Comparison of ENCODE assay signal across 21 cellular contexts in genomic region chr2:11963966-11964365, GRCh38.
DNase-seq lines count a peak whose midpoint lies in the region; ATAC-seq, FAIRE-seq and TF ChIP-seq lines count a peak whose summit lies in the region.
"Had no signal": no experiment of that assay in that cellular context is flagged by ENCODE, and none has a peak within 500 bp of the region (broad histone marks: within the 10 kb centered on the region; RNA-seq: fewer than 3 reads in every experiment).

No MANE protein-coding gene starts in this region.

- no peaks in the 10 kb centered on the region for H3K9me3 ChIP-seq in pancreas
- peaks cover 0 to 3% of the 10 kb centered on the region in 2 donors for H3K9me3 ChIP-seq in right atrium auricular region
- H3K9me3 ChIP-seq in SK-N-SH: no peaks in the 10 kb centered on the region
- H3K9me3 ChIP-seq: SJCRH30 had no signal

- H3K79me2 ChIP-seq in SK-N-SH (ENCODE audit: insufficient read depth): no peaks in the 10 kb centered on the region

- POLR2A ChIA-PET in SK-N-SH (lab: Yijun Ruan, JAX): no interaction called here

- CTCF ChIA-PET in SK-N-SH (lab: Yijun Ruan, JAX): no interaction called here

- H3K9ac ChIP-seq in SK-N-SH: no peak overlapping the region
- H3K9ac ChIP-seq: KMS-11 had no signal

- no peaks in the 10 kb centered on the region for H3K4me1 ChIP-seq in pancreas
- H3K4me1 ChIP-seq in right atrium auricular region: peaks cover 0 to 21% of the 10 kb centered on the region in 2 donors
- peaks cover 0 to 12% of the 10 kb centered on the region in 2 experiments; a peak in 2 of 4 replicates for H3K4me1 ChIP-seq in SK-N-SH (ENCODE audit: control insufficient read depth in 1 of 2, insufficient read depth in 2 of 2, low read depth in 1 of 2, low read length in 1 of 2)
- H3K4me1 ChIP-seq: SJCRH30 had no signal

- TF ChIP-seq EP300 in SK-N-SH (IDR thresholded peaks at IDR 0.05; ENCODE audit: borderline replicate concordance in 1 of 2, low read depth in 1 of 2, low read length in 1 of 2): no peak

- TF ChIP-seq RAD21 in SK-N-SH (IDR thresholded peaks at IDR 0.05; ENCODE audit: low read length): no peak

- no peak overlapping the region for H2AFZ ChIP-seq in SK-N-SH (ENCODE audit: low read depth)

- H4K20me1 ChIP-seq in SK-N-SH (ENCODE audit: insufficient read depth): no peaks in the 10 kb centered on the region

- H3K27me3 ChIP-seq in pancreas (no peaks in the 10 kb centered on the region), right atrium auricular region (no peaks in the 10 kb centered on the region), SK-N-SH (ENCODE audit: insufficient read depth) (no peaks in the 10 kb centered on the region)
- H3K27me3 ChIP-seq: SJCRH30 had no signal

- DNase-seq in NCI-H748 (lab: John Stamatoyannopoulos, UW; ENCODE audit: unreplicated experiment) (peak; percentile 57), NCI-H748 treated with DMSO at 0.1 percent for 48 hours (lab: John Stamatoyannopoulos, UW) (no peak), NCI-H1105 (lab: John Stamatoyannopoulos, UW) (peak; percentile 40), RPMI7951 (ENCODE audit: low read depth) (peak; percentile 60), left kidney (ENCODE audit: low read depth, low spot score) (peak; percentile 32), pancreas (no peak), right atrium auricular region (ENCODE audit: low spot score) (no peak), SK-N-SH (no peak)
- DNase-seq: CD4-positive, alpha-beta memory T cell; DND-41; H9; NCI-H1694; NCI-H2081 treated with DMSO at 0.1 percent for 48 hours; NCI-H345; NCI-H774; PC-3; T-helper 17 cell had no signal

- no peak for FAIRE-seq in pancreas (lab: Jason Lieb, UNC)
- FAIRE-seq: A204.1, G401.6 had no signal

- H3K4me3 ChIP-seq in pancreas (no peak overlapping the region), right atrium auricular region (no peak overlapping the region), SK-N-SH (ENCODE audit: low read depth in 2 of 2, low read length in 1 of 2) (no peak overlapping the region)
- H3K4me3 ChIP-seq: SJCRH30 had no signal

- no peak overlapping the region for H3K4me2 ChIP-seq in SK-N-SH
- H3K4me2 ChIP-seq: KMS-11 had no signal

- H3K9me2 ChIP-seq in SK-N-SH: no peaks in the 10 kb centered on the region

- no peaks in the 10 kb centered on the region for H3F3A ChIP-seq in SK-N-SH (replicated peaks; ENCODE audit: insufficient read depth)

- ATAC-seq in pancreas: no peak
- ATAC-seq: PC-3, T-helper 17 cell had no signal

- 81 to 92% methylated on average over 1 of the region's 1 CpG for WGBS in pancreas, 2 donors
- WGBS in SK-N-SH (ENCODE audit: low lambda C conversion rate): 84% methylated on average over 1 of the region's 1 CpG

- H3K27ac ChIP-seq in pancreas (no peak overlapping the region), right atrium auricular region (no peak overlapping the region), SK-N-SH (ENCODE audit: low read depth in 2 of 2, low read length in 1 of 2) (no peak overlapping the region)
- H3K27ac ChIP-seq: KMS-11, SJCRH30 had no signal

- intact Hi-C loops in pancreas (cut with DNase I): no loop called here

- TF ChIP-seq CTCF in pancreas (IDR thresholded peaks at IDR 0.05) (no peak), right atrium auricular region (IDR thresholded peaks at IDR 0.05) (no peak), SK-N-SH (IDR thresholded peaks at IDR 0.05) (no peak)

- H3K36me3 ChIP-seq in pancreas (no peaks in the 10 kb centered on the region), right atrium auricular region (no peaks in the 10 kb centered on the region), SK-N-SH (replicated peaks in 1 of 2; ENCODE audit: control insufficient read depth in 1 of 2, insufficient read depth in 2 of 2, low read length in 1 of 2) (no peaks in the 10 kb centered on the region)
- H3K36me3 ChIP-seq: SJCRH30 had no signal

TF ChIP-seq in SK-N-SH, 30 proteins besides CTCF, POLR2A, EP300 and RAD21:
- no peak for TF ChIP-seq FOXM1 (IDR thresholded peaks at IDR 0.05; ENCODE audit: low read depth)
- TF ChIP-seq JUND (IDR thresholded peaks at IDR 0.05): no peak
- TF ChIP-seq USF2 (IDR thresholded peaks at IDR 0.05; ENCODE audit: borderline replicate concordance, low read depth, low read length): no peak
- TF ChIP-seq FOXJ3 (CRISPR knock-in tag; IDR thresholded peaks at IDR 0.05): no peak
- no peak for TF ChIP-seq SMC3 (IDR thresholded peaks at IDR 0.05; ENCODE audit: low read depth, low read length)
- TF ChIP-seq YY1 (IDR thresholded peaks at IDR 0.05; ENCODE audit: low read depth): no peak
- TF ChIP-seq RFX5 (IDR thresholded peaks at IDR 0.05; ENCODE audit: low read length): no peak
- no peak for TF ChIP-seq TEAD4 (IDR thresholded peaks at IDR 0.05; ENCODE audit: borderline replicate concordance, insufficient read depth)
- no peak for TF ChIP-seq ZBTB33 (IDR thresholded peaks at IDR 0.05; ENCODE audit: borderline replicate concordance, low read depth)
- TF ChIP-seq GABPA (IDR thresholded peaks at IDR 0.05; ENCODE audit: low read depth): no peak
- TF ChIP-seq MXI1 (IDR thresholded peaks at IDR 0.05; ENCODE audit: low read depth, low read length): no peak
- no peak for TF ChIP-seq MEF2A (IDR thresholded peaks at IDR 0.05; ENCODE audit: borderline replicate concordance, low read depth)
- TF ChIP-seq SIN3A (IDR thresholded peaks at IDR 0.05; ENCODE audit: borderline replicate concordance, low read depth, low read length): no peak
- TF ChIP-seq POLR2AphosphoS5 (IDR thresholded peaks at IDR 0.05; ENCODE audit: low read depth, low read length): no peak
- no peak for TF ChIP-seq ELF1 (IDR thresholded peaks at IDR 0.05)

Comparison
In these comparisons a context has a peak if more than half of its experiments do, and no peak if none do; other contexts are left out.
1. DNase-seq: peak in NCI-H748 (single experiment), NCI-H1105 (single experiment), RPMI7951 (single experiment) and left kidney (single experiment); none in NCI-H748 treated with DMSO at 0.1 percent for 48 hours (single experiment), pancreas (0 of 6), right atrium auricular region (single experiment) and SK-N-SH (single experiment).